ENCODE assay signal across 15 cellular contexts in the genomic region with DNA sequence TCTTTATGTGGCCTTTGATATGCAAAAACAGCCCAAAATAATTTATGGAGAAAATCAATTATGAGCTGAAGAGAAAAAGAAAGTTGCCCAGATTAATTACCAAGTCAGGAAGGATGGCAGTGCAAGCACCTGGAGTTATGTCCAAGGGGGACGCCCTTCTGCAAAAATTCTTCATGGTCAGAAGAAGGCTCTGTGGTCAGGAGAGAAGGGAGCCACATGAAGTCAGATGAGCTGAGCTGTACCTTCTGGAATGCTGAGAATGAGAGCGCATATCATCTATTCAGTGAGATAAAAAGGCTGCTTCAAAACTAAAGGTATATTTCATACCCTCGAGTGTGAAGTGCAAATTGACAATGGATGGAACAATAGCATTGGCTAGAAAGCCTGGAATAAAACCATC.
A peak's percentile ranks its signal among the peaks of the same experiment; 100 is the strongest.
DNase-seq lines count a peak whose midpoint lies in the region; ATAC-seq and TF ChIP-seq lines count a peak whose summit lies in the region.
"Had no signal": no experiment of that assay in that cellular context is flagged by ENCODE, and none has a peak within 500 bp of the region (broad histone marks: within the 10 kb centered on the region; RNA-seq: fewer than 3 reads in every experiment).

No MANE protein-coding gene starts in this region.

- CTCF ChIA-PET in IMR-90 (lab: Yijun Ruan, JAX): interaction anchor here (1.4 kb wide), 2 partner anchors 17 to 229 kb away, joined by 3 read pairs; no protein-coding TSS in a partner anchor

- TF ChIP-seq RAD21 in IMR-90 (IDR thresholded peaks at IDR 0.05; ENCODE audit: low read length): no peak

- WGBS in IMR-90 (ENCODE audit: extremely low coverage in 2 of 2, insufficient read length in 1 of 2), 2 experiments: no CpG with 5 or more reads among the region's 3 CpGs
- no CpG with 5 or more reads among the region's 3 CpGs for WGBS in mesendoderm (ENCODE audit: extremely low coverage, insufficient coverage, low lambda C conversion rate)

- ATAC-seq in IMR-90 (ENCODE audit: low read depth) (peak; percentile 93), left colon (no peak), GM21737 (IDR thresholded peaks at IDR 0.05; ENCODE audit: unreplicated experiment) (no peak)
- ATAC-seq: activated CD4-positive, alpha-beta T cell treated with anti-CD3 and anti-CD28 coated beads for 36 hours; stimulated activated memory B cell treated with anti-CD40 and anti-IgM and Interleukin-4, amounts not matched to agents 10 μg/mL and 1 μg/mL and 100 μg/mL, for 72 hours had no signal

- H4K20me1 ChIP-seq in IMR-90 (ENCODE audit: insufficient read depth, low read length): no peaks in the 10 kb centered on the region

- H2AK5ac ChIP-seq in IMR-90 (ENCODE audit: low read depth, low read length): no peak overlapping the region
- H2AK5ac ChIP-seq in mesendoderm (ENCODE audit: low read length): no peak overlapping the region

- H2BK20ac ChIP-seq in IMR-90 (ENCODE audit: low read depth, low read length): no peak overlapping the region

- no peaks in the 10 kb centered on the region for H3K79me2 ChIP-seq in mesendoderm (ENCODE audit: control insufficient read depth, insufficient read depth, low read length)

- H3K56ac ChIP-seq in IMR-90 (ENCODE audit: extremely low read depth, insufficient read depth, low read length) (no peak overlapping the region), mesendoderm (ENCODE audit: low read length) (no peak overlapping the region)

- H3K27ac ChIP-seq in IMR-90 (ENCODE audit: insufficient read depth, low read length) (no peak overlapping the region), mesendoderm (ENCODE audit: low read depth, low read length) (no peak overlapping the region)
- H3K27ac ChIP-seq: ascending aorta, prostate gland had no signal

- H4K5ac ChIP-seq in IMR-90 (ENCODE audit: low read depth, low read length) (no peak overlapping the region), mesendoderm (ENCODE audit: low read length) (no peak overlapping the region)

- no peak overlapping the region for H3K4me3 ChIP-seq in IMR-90 (ENCODE audit: insufficient read depth, low read depth, low read length)
- no peak overlapping the region for H3K4me3 ChIP-seq in cardiac fibroblast (replicated peaks in 1 of 2; ENCODE audit: low read depth in 2 of 2, low read length in 2 of 2)
- no peak overlapping the region for H3K4me3 ChIP-seq in mesendoderm (ENCODE audit: low read length)
- H3K4me3 ChIP-seq: ascending aorta, prostate gland had no signal

- H3K4ac ChIP-seq in IMR-90 (ENCODE audit: low read depth, low read length): no peak overlapping the region
- no peak overlapping the region for H3K4ac ChIP-seq in mesendoderm (ENCODE audit: low read depth, low read length)

- H3K9me1 ChIP-seq in IMR-90 (ENCODE audit: insufficient read depth, low read length): peaks cover 5% of the 10 kb centered on the region; the same call in 1 of the 2 replicates

- H3K36me3 ChIP-seq in IMR-90 (ENCODE audit: control insufficient read depth, insufficient read depth, low read length): no peaks in the 10 kb centered on the region
- H3K36me3 ChIP-seq in mesendoderm (ENCODE audit: control insufficient read depth, insufficient read depth, low read length): no peaks in the 10 kb centered on the region
- H3K36me3 ChIP-seq: ascending aorta, prostate gland had no signal

- no peak overlapping the region for H3K14ac ChIP-seq in IMR-90 (replicated peaks; ENCODE audit: low read depth, low read length)

- DNase-seq in AG20443 (ENCODE audit: low spot score) (peak; percentile 78), IMR-90 (peak; percentile 77), cardiac fibroblast (ENCODE audit: low read depth in 2 of 2) (peak; percentile 19 to 78), mesendoderm (peak; percentile 86), retina (no peak), KG1 (lab: John Stamatoyannopoulos, UW) (no peak), left colon (no peak)
- DNase-seq: activated CD4-positive, alpha-beta T cell treated with anti-CD3 and anti-CD28 coated beads for 36 hours; activated T-cell treated with anti-CD3 and anti-CD28 coated beads, Interleukin-2, amount 50 U/mL, for 48 hours; NCI-H146; stimulated activated CD4-positive, alpha-beta T cell treated with anti-CD3 and anti-CD28 coated beads, Interleukin-2, amount 100 ng/mL, for 48 hours had no signal

- H2AK9ac ChIP-seq in IMR-90 (replicated peaks; ENCODE audit: low read depth, low read length, poor library complexity): no peak overlapping the region

- no peak overlapping the region for H2BK5ac ChIP-seq in IMR-90 (ENCODE audit: low read depth, low read length, poor library complexity, severe bottlenecking)
- H2BK5ac ChIP-seq in mesendoderm (ENCODE audit: low read length): no peak overlapping the region

- H2BK120ac ChIP-seq in IMR-90 (ENCODE audit: low read depth, low read length): peak overlapping the region; percentile 20; the same call in 1 of the 2 replicates
- no peak overlapping the region for H2BK120ac ChIP-seq in mesendoderm (ENCODE audit: low read depth, low read length)

- H3K18ac ChIP-seq in IMR-90 (ENCODE audit: low read depth, low read length) (no peak overlapping the region), mesendoderm (ENCODE audit: low read length) (no peak overlapping the region)

- no peaks in the 10 kb centered on the region for H3K4me1 ChIP-seq in IMR-90 (ENCODE audit: control insufficient read depth, insufficient read depth, low read length)
- H3K4me1 ChIP-seq in mesendoderm (ENCODE audit: control insufficient read depth, low read depth, low read length): no peaks in the 10 kb centered on the region
- H3K4me1 ChIP-seq: ascending aorta, prostate gland had no signal

- H3K27me3 ChIP-seq in IMR-90 (ENCODE audit: control insufficient read depth, insufficient read depth, low read length) (no peaks in the 10 kb centered on the region), mesendoderm (ENCODE audit: insufficient read depth, low read length, poor library complexity) (no peaks in the 10 kb centered on the region)
- H3K27me3 ChIP-seq: ascending aorta had no signal

- dilution Hi-C loops in IMR-90 (cut with HindIII; ENCODE audit: low sequenced_read_pairs, unreplicated experiment): no loop called here

- H3K4me2 ChIP-seq in IMR-90 (ENCODE audit: low read depth, low read length) (no peak overlapping the region), mesendoderm (ENCODE audit: low read length) (no peak overlapping the region)

- H2BK15ac ChIP-seq in IMR-90 (ENCODE audit: low read depth, low read length) (no peak overlapping the region), mesendoderm (replicated peaks; ENCODE audit: low read depth) (no peak overlapping the region)

- H2AFZ ChIP-seq in IMR-90 (replicated peaks; ENCODE audit: low read length, poor library complexity): no peak overlapping the region

- H4K91ac ChIP-seq in IMR-90 (ENCODE audit: insufficient read depth, low read depth, low read length): no peak overlapping the region

- H3K9me3 ChIP-seq in IMR-90 (ENCODE audit: control insufficient read depth, insufficient read depth, low read length): no peaks in the 10 kb centered on the region
- H3K9me3 ChIP-seq: ascending aorta, prostate gland had no signal

- POLR2A ChIA-PET in IMR-90 (lab: Charles Lee; ENCODE audit: unreplicated experiment): no interaction called here

- H3K9ac ChIP-seq in IMR-90 (ENCODE audit: low read depth, low read length) (no peak overlapping the region), mesendoderm (ENCODE audit: low read length) (no peak overlapping the region)

- H3K23ac ChIP-seq in IMR-90 (ENCODE audit: low read depth, low read length) (no peak overlapping the region), mesendoderm (ENCODE audit: low read length) (no peak overlapping the region)

- TF ChIP-seq POLR2A in IMR-90 (IDR thresholded peaks at IDR 0.05; ENCODE audit: low read depth, low read length): no peak

- TF ChIP-seq CTCF in IMR-90 (conservative IDR thresholded peaks at IDR 0.05; ENCODE audit: low read depth, low read length) (no peak), cardiac fibroblast (IDR thresholded peaks at IDR 0.05; ENCODE audit: low read depth, low read length) (no peak)

- in situ Hi-C loops in IMR-90 (cut with MboI; ENCODE audit: low sequenced_read_pairs): no loop called here

- no peak overlapping the region; a peak in 1 of 4 replicates for H4K8ac ChIP-seq in IMR-90 (ENCODE audit: low read depth in 2 of 2, low read length in 2 of 2)
- no peak overlapping the region for H4K8ac ChIP-seq in mesendoderm (ENCODE audit: low read depth, low read length)

- no TSS peak for BruUV-seq in IMR-90 (replicated peaks; lab: Mats Ljungman, UMichigan)

- H3K79me1 ChIP-seq in IMR-90 (ENCODE audit: low read depth in 1 of 2, low read length in 2 of 2) (peaks cover 2 to 10% of the 10 kb centered on the region in 2 experiments; a peak in 2 of 4 replicates), mesendoderm (ENCODE audit: low read length) (no peaks in the 10 kb centered on the region)

- intact Hi-C loops in IMR-90 (cut with micrococcal nuclease): no loop called here
- intact Hi-C loops in left colon (cut with DNase I, micrococcal nuclease): no loop called here

TF ChIP-seq in IMR-90, 13 proteins besides CTCF, POLR2A, EP300 and RAD21:
- no peak for TF ChIP-seq MAZ (IDR thresholded peaks at IDR 0.05; ENCODE audit: borderline replicate concordance, low read depth, low read length)
- no peak for TF ChIP-seq FOS (IDR thresholded peaks at IDR 0.05; ENCODE audit: low read depth, low read length)
- no peak for TF ChIP-seq BHLHE40 (IDR thresholded peaks at IDR 0.05; ENCODE audit: low read depth, low read length)
- no peak for TF ChIP-seq SMC3 (IDR thresholded peaks at IDR 0.05; ENCODE audit: low read depth, low read length)
- no peak for TF ChIP-seq RCOR1 (IDR thresholded peaks at IDR 0.05; ENCODE audit: insufficient replicate concordance, low read length)
- TF ChIP-seq, protein P1, sequence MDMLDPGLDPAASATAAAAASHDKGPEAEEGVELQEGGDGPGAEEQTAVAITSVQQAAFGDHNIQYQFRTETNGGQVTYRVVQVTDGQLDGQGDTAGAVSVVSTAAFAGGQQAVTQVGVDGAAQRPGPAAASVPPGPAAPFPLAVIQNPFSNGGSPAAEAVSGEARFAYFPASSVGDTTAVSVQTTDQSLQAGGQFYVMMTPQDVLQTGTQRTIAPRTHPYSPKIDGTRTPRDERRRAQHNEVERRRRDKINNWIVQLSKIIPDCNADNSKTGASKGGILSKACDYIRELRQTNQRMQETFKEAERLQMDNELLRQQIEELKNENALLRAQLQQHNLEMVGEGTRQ (IDR thresholded peaks at IDR 0.05; ENCODE audit: low read depth, low read length): no peak
- TF ChIP-seq RFX5 (IDR thresholded peaks at IDR 0.05; ENCODE audit: low read depth, low read length): no peak
TF ChIP-seq in IMR-90: peak in this region for 0.

Comparison
In these comparisons a context has a peak if more than half of its experiments do, and no peak if none do; other contexts are left out.
1. DNase-seq: peak in AG20443 (single experiment), IMR-90 (single experiment), cardiac fibroblast (2 of 2) and mesendoderm (single experiment); none in retina (single experiment), KG1 (single experiment) and left colon (0 of 2).